1 cellular context compared by ENCODE assay signal in genomic region chr2:100870652-100871531, GRCh38.
TF ChIP-seq lines count a peak whose summit lies in the region.

No MANE protein-coding gene starts in this region.

TF ChIP-seq in SK-N-SH treated with all-trans-retinoic acid at 6 μM for 48 hours, 23 proteins besides CTCF, POLR2A, EP300 and RAD21 (continued from another document):
- TF ChIP-seq, protein P1, sequence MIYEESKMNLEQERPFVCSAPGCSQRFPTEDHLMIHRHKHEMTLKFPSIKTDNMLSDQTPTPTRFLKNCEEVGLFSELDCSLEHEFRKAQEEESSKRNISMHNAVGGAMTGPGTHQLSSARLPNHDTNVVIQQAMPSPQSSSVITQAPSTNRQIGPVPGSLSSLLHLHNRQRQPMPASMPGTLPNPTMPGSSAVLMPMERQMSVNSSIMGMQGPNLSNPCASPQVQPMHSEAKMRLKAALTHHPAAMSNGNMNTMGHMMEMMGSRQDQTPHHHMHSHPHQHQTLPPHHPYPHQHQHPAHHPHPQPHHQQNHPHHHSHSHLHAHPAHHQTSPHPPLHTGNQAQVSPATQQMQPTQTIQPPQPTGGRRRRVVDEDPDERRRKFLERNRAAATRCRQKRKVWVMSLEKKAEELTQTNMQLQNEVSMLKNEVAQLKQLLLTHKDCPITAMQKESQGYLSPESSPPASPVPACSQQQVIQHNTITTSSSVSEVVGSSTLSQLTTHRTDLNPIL (CRISPR knock-in tag; IDR thresholded peaks at IDR 0.05; ENCODE audit: low read depth): no peak
- TF ChIP-seq RARB (CRISPR knock-in tag; IDR thresholded peaks at IDR 0.05) (no peak), SNAI2 (CRISPR knock-in tag; IDR thresholded peaks at IDR 0.05) (no peak), BACH2 (CRISPR knock-in tag; IDR thresholded peaks at IDR 0.05; ENCODE audit: borderline replicate concordance) (no peak), ISL1 (CRISPR knock-in tag; IDR thresholded peaks at IDR 0.05) (no peak), ZFP30 (CRISPR knock-in tag; IDR thresholded peaks at IDR 0.05) (no peak)
